20 cellular contexts compared by ENCODE assay signal in the genomic region with DNA sequence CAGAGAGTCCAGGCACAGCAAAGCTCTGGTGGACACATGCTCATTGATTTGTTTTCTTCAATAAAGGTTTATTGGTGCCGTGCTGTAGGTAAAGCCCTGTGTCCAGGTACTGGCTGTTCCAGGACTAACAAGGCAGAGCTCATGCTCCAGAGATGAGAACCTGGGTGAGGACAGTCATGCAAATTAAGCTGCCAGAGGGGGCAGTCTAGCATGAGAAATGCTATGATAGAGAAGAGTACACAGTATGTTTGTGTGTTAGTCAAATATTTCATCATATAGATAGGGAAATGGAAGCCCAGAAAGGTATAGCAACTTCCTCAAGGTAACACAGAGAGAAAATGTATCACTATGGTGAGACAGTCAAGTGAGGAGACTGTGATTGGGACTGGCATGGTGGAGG. TPM values are rescaled to one million over a fixed set of nuclear protein-coding genes. Genes with fewer than 3 reads are reported as not detected.
"Had no signal": no experiment of that assay in that cellular context is flagged by ENCODE, and none has a peak within 500 bp of the region (broad histone marks: within the 10 kb centered on the region; RNA-seq: fewer than 3 reads in every experiment).

No MANE protein-coding gene starts in this region.

RNA-seq across cellular contexts. Expression of gene FAM236B, which starts 5.7 kb away (rescaled TPM):
- total RNA-seq: dermis blood vessel endothelial cell; dorsolateral prefrontal cortex; esophagus mucosa; esophagus squamous epithelium; gastrocnemius medialis; glomerular endothelial cell; heart right ventricle; kidney epithelial cell; left cardiac atrium; left lung; left ventricle myocardium superior; lower leg skin; lower lobe of right lung; lung microvascular endothelial cell; mesenteric fat pad; mesothelial cell of epicardium; mucosa of descending colon; myocyte; naive thymus-derived CD8-positive, alpha-beta T cell had no signal
- polyA plus RNA-seq: heart right ventricle; keratinocyte; naive thymus-derived CD8-positive, alpha-beta T cell had no signal

RNA-seq across cellular contexts. Expression of gene DMRTC1B, which starts 11.5 kb away (rescaled TPM):
- total RNA-seq: dermis blood vessel endothelial cell, esophagus mucosa, esophagus squamous epithelium, gastrocnemius medialis, glomerular endothelial cell, heart right ventricle, kidney epithelial cell, left cardiac atrium, left ventricle myocardium superior, lung microvascular endothelial cell, mesenteric fat pad, myocyte had no signal
- polyA plus RNA-seq: heart right ventricle, keratinocyte had no signal

RNA-seq across cellular contexts. Expression of gene FAM236D, which starts 19.9 kb away (rescaled TPM):
- total RNA-seq: dermis blood vessel endothelial cell; dorsolateral prefrontal cortex; esophagus mucosa; esophagus squamous epithelium; gastrocnemius medialis; glomerular endothelial cell; heart right ventricle; kidney epithelial cell; left cardiac atrium; left lung; left ventricle myocardium superior; lower leg skin; lower lobe of right lung; lung microvascular endothelial cell; mesenteric fat pad; mesothelial cell of epicardium; mucosa of descending colon; myocyte; naive thymus-derived CD8-positive, alpha-beta T cell had no signal
- polyA plus RNA-seq: heart right ventricle; keratinocyte; naive thymus-derived CD8-positive, alpha-beta T cell had no signal
